Comparison of ENCODE assay signal across 25 cellular contexts in the genomic region with DNA sequence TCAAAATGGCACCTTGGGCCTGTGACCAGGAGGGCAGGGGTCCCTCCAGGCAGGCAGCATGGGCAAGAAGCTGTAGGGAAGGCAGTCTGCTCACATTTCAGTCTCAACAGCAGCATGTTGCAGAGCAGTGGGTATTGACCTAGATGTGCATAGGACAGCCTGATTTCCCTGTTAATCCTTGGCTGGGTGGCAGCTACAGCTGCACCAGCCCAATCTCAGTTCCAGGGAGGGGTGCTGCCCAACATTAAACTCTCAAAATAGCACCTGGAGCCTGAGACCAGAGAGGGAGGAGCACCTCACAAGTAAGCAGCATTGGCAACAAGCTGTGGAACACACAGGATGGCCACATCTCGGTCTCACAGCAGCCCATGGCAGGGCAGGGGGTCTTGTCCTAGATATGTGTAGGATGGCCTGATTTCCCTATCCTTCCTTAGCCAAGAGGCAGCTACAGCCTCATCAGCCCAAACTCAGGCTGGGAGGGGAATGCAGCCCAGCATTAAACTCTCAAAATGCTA. TPM values are rescaled to one million over a fixed set of nuclear protein-coding genes. Genes with fewer than 3 reads are reported as not detected.
DNase-seq lines count a peak whose midpoint lies in the region; ATAC-seq, FAIRE-seq and TF ChIP-seq lines count a peak whose summit lies in the region.
"Had no signal": no experiment of that assay in that cellular context is flagged by ENCODE, and none has a peak within 500 bp of the region (broad histone marks: within the 10 kb centered on the region; RNA-seq: fewer than 3 reads in every experiment).

No MANE protein-coding gene starts in this region.

- H2AFZ ChIP-seq in K562 (ENCODE audit: low read depth, low read length), result no peak overlapping the region

- TF ChIP-seq RAD21 in K562 (CRISPR knock-in tag; conservative IDR thresholded peaks at IDR 0.05 in 1 of 2, IDR thresholded peaks at IDR 0.05 in 1 of 2), result no peak

- H3K4me2 ChIP-seq in K562 (ENCODE audit: insufficient read depth, low read length), result no peak overlapping the region
- H3K4me2 ChIP-seq: A549 had no signal

- H4K20me1 ChIP-seq in K562 (replicated peaks; ENCODE audit: control insufficient read depth, insufficient read depth, low read length), result no peaks in the 10 kb centered on the region

- no peak overlapping the region for H3K9ac ChIP-seq in K562 (ENCODE audit: insufficient read depth in 1 of 2, low read depth in 2 of 2, low read length in 2 of 2)
- H3K9ac ChIP-seq in kidney (ENCODE audit: low read length in 2 of 2), result no peak overlapping the region
- peak overlapping the region in 1 of 5 donors; percentile 36 for H3K9ac ChIP-seq in subcutaneous abdominal adipose tissue (ENCODE audit: low read length in 5 of 5)

- 100% methylated on average over 1 of the region's 1 CpG for WGBS in K562 (ENCODE audit: insufficient coverage, low coverage, missing lambda C conversion rate)

- peaks cover 28% of the 10 kb centered on the region for H3K9me3 Mint-ChIP-seq in activated naive CD8-positive, alpha-beta T cell (ENCODE audit: low read depth)
- peaks cover 52% of the 10 kb centered on the region for H3K9me3 Mint-ChIP-seq in activated naive CD8-positive, alpha-beta T cell treated with anti-CD3 and anti-CD28 coated beads, Interleukin-2, amount 50 U/mL, for 24 hours
- peaks cover 36% of the 10 kb centered on the region for H3K9me3 Mint-ChIP-seq in activated CD8-positive, alpha-beta memory T cell treated with anti-CD3 and anti-CD28 coated beads, Interleukin-2, amount 10 ng/mL, durations not matched to agents 7 days and 5 days (ENCODE audit: low read depth)

- TF ChIP-seq EP300 in K562 (IDR thresholded peaks at IDR 0.05; ENCODE audit: low read length), result no peak

- intact Hi-C loops in K562 (cut with micrococcal nuclease), result no loop called here
- intact Hi-C loops in kidney (cut with DNase I), result no loop called here

- H3K36me3 ChIP-seq in K562 (ENCODE audit: control insufficient read depth, insufficient read depth, low read length) (peaks cover 5% of the 10 kb centered on the region; the same call in 2 of the 3 replicates), kidney (ENCODE audit: control insufficient read depth in 1 of 2, insufficient read depth in 2 of 2, low read length in 2 of 2) (no peaks in the 10 kb centered on the region), subcutaneous abdominal adipose tissue (ENCODE audit: control insufficient read depth in 5 of 5, insufficient read depth in 5 of 5, low read length in 5 of 5) (peaks cover 0 to 4% (median 2%) of the 10 kb centered on the region in 5 donors)
- H3K36me3 ChIP-seq: uterus had no signal

- no peak overlapping the region for H3K4me3 Mint-ChIP-seq in activated naive CD8-positive, alpha-beta T cell
- H3K4me3 Mint-ChIP-seq in activated naive CD8-positive, alpha-beta T cell treated with anti-CD3 and anti-CD28 coated beads, Interleukin-2, amount 50 U/mL, for 24 hours, result no peak overlapping the region
- no peak overlapping the region for H3K4me3 Mint-ChIP-seq in activated CD8-positive, alpha-beta memory T cell treated with anti-CD3 and anti-CD28 coated beads, Interleukin-2, amount 10 ng/mL, durations not matched to agents 7 days and 5 days
- H3K4me3 Mint-ChIP-seq: activated CD4-positive, alpha-beta memory T cell treated with anti-CD3 and anti-CD28 coated beads, Interleukin-2, amount 10 ng/mL, durations not matched to agents 7 days and 5 days; activated naive CD8-positive, alpha-beta T cell treated with anti-CD3 and anti-CD28 coated beads, Interleukin-2, amount 10 ng/mL, durations not matched to agents 7 days and 5 days; activated T-cell treated with anti-CD3 and anti-CD28 coated beads, Interleukin-2, amount 50 U/mL, for 4 hours; brain; nephron had no signal

- H3K4me1 ChIP-seq in K562 (replicated peaks in 1 of 2; ENCODE audit: control insufficient read depth in 2 of 2, insufficient read depth in 2 of 2, low read length in 2 of 2) (peaks cover 8 to 27% of the 10 kb centered on the region in 2 experiments), kidney (ENCODE audit: control insufficient read depth in 1 of 2, insufficient read depth in 1 of 2, low read depth in 1 of 2, low read length in 2 of 2) (peaks cover 24 to 47% of the 10 kb centered on the region in 2 donors), subcutaneous abdominal adipose tissue (ENCODE audit: control insufficient read depth in 5 of 5, insufficient read depth in 5 of 5, low read length in 5 of 5) (peaks cover 11 to 61% (median 51%) of the 10 kb centered on the region in 5 donors)
- H3K4me1 ChIP-seq: uterus had no signal

- peak overlapping the region; percentile 22 for H3K27ac Mint-ChIP-seq in activated naive CD8-positive, alpha-beta T cell
- no peak overlapping the region for H3K27ac Mint-ChIP-seq in activated naive CD8-positive, alpha-beta T cell treated with anti-CD3 and anti-CD28 coated beads, Interleukin-2, amount 50 U/mL, for 24 hours
- H3K27ac Mint-ChIP-seq in activated CD8-positive, alpha-beta memory T cell treated with anti-CD3 and anti-CD28 coated beads, Interleukin-2, amount 10 ng/mL, durations not matched to agents 7 days and 5 days, result no peak overlapping the region

- no peak overlapping the region for H3K27ac ChIP-seq in K562 (ENCODE audit: extremely low read depth, low read depth, low read length)
- H3K27ac ChIP-seq in kidney (ENCODE audit: low read depth in 2 of 2, low read length in 2 of 2), result peak overlapping the region; percentile 22 to 87
- peak overlapping the region; percentile 87 for H3K27ac ChIP-seq in subcutaneous abdominal adipose tissue (ENCODE audit: low read depth, low read length)
- H3K27ac ChIP-seq: A549, SK-N-MC had no signal

- H3K4me3 ChIP-seq in K562, result no peak overlapping the region
- H3K4me3 ChIP-seq in kidney (ENCODE audit: low read length in 2 of 2), result no peak overlapping the region
- peak overlapping the region in 3 of 5 donors; percentile 7 to 29 (median 19) for H3K4me3 ChIP-seq in subcutaneous abdominal adipose tissue (ENCODE audit: low read depth in 1 of 5, low read length in 5 of 5)
- H3K4me3 ChIP-seq: A549, coronary artery, SK-N-MC, skin epidermis, stomach, uterus had no signal

- H3K9me3 ChIP-seq in K562 (replicated peaks; ENCODE audit: control insufficient read depth, insufficient read depth, low read depth, low read length) (peaks cover 42% of the 10 kb centered on the region), kidney (ENCODE audit: control insufficient read depth in 1 of 2, low read length in 2 of 2) (peaks cover 0 to 15% of the 10 kb centered on the region in 2 donors), subcutaneous abdominal adipose tissue (ENCODE audit: control insufficient read depth in 5 of 5, low read length in 5 of 5) (peaks cover 2 to 15% (median 6%) of the 10 kb centered on the region in 5 donors)
- H3K9me3 ChIP-seq: uterus had no signal

- no peaks in the 10 kb centered on the region for H3K9me1 ChIP-seq in K562 (ENCODE audit: control insufficient read depth, insufficient read depth, low read length)

- BruUV-seq in K562 (replicated peaks; lab: Mats Ljungman, UMichigan), result no TSS peak

- no peaks in the 10 kb centered on the region for H3K27me3 ChIP-seq in K562 (ENCODE audit: control insufficient read depth in 2 of 2, insufficient read depth in 2 of 2, low read length in 2 of 2)
- H3K27me3 ChIP-seq in subcutaneous abdominal adipose tissue (ENCODE audit: control insufficient read depth in 5 of 5, insufficient read depth in 4 of 5, low read length in 5 of 5), result no peaks in the 10 kb centered on the region
- H3K27me3 ChIP-seq: stomach, uterus had no signal

- no peak for TF ChIP-seq CTCF in K562 (IDR thresholded peaks at IDR 0.05 in 2 of 3, conservative IDR thresholded peaks at IDR 0.05 in 1 of 3; ENCODE audit: insufficient read depth in 2 of 3, low read depth in 1 of 3, low read length in 3 of 3)
- TF ChIP-seq CTCF in kidney (IDR thresholded peaks at IDR 0.05; ENCODE audit: borderline replicate concordance, extremely low read depth, insufficient read depth), result no peak

- no peaks in the 10 kb centered on the region for H3K79me2 ChIP-seq in K562 (ENCODE audit: control insufficient read depth, insufficient read depth, low read length)

- no peaks in the 10 kb centered on the region for H3K27me3 Mint-ChIP-seq in activated naive CD8-positive, alpha-beta T cell
- no peaks in the 10 kb centered on the region for H3K27me3 Mint-ChIP-seq in activated naive CD8-positive, alpha-beta T cell treated with anti-CD3 and anti-CD28 coated beads, Interleukin-2, amount 50 U/mL, for 24 hours
- H3K27me3 Mint-ChIP-seq in activated CD8-positive, alpha-beta memory T cell treated with anti-CD3 and anti-CD28 coated beads, Interleukin-2, amount 10 ng/mL, durations not matched to agents 7 days and 5 days, result no peaks in the 10 kb centered on the region
- H3K27me3 Mint-ChIP-seq: activated CD4-positive, alpha-beta memory T cell treated with anti-CD3 and anti-CD28 coated beads, Interleukin-2, amount 10 ng/mL, durations not matched to agents 7 days and 5 days; activated naive CD8-positive, alpha-beta T cell treated with anti-CD3 and anti-CD28 coated beads, Interleukin-2, amount 10 ng/mL, durations not matched to agents 7 days and 5 days; brain had no signal

- peaks cover 75% of the 10 kb centered on the region for H3K4me1 Mint-ChIP-seq in activated naive CD8-positive, alpha-beta T cell (ENCODE audit: low read depth)
- H3K4me1 Mint-ChIP-seq in activated naive CD8-positive, alpha-beta T cell treated with anti-CD3 and anti-CD28 coated beads, Interleukin-2, amount 50 U/mL, for 24 hours, result peaks cover 59% of the 10 kb centered on the region
- peaks cover 43% of the 10 kb centered on the region for H3K4me1 Mint-ChIP-seq in activated CD8-positive, alpha-beta memory T cell treated with anti-CD3 and anti-CD28 coated beads, Interleukin-2, amount 10 ng/mL, durations not matched to agents 7 days and 5 days

- DNase-seq in activated naive CD8-positive, alpha-beta T cell treated with anti-CD3 and anti-CD28 coated beads, Interleukin-2, amount 50 U/mL, for 24 hours, result no peak
- DNase-seq in K562 (ENCODE audit: extremely low read depth in 1 of 4, low spot score in 3 of 4), result peak in 1 of 4 experiments; percentile 2
- DNase-seq in kidney, result no peak
- no peak for DNase-seq in T-helper 1 cell
- DNase-seq in DMS53 (lab: John Stamatoyannopoulos, UW), result no peak
- DNase-seq in activated CD8-positive, alpha-beta memory T cell treated with anti-CD3 and anti-CD28 coated beads, Interleukin-2, amount 10 ng/mL, durations not matched to agents 7 days and 5 days, result no peak
- DNase-seq: activated CD4-positive, alpha-beta memory T cell treated with anti-CD3 and anti-CD28 coated beads, Interleukin-2, amount 10 ng/mL, durations not matched to agents 7 days and 5 days; activated CD4-positive, CD25-positive, alpha-beta regulatory T cell; activated naive CD8-positive, alpha-beta T cell treated with anti-CD3 and anti-CD28 coated beads, Interleukin-2, amount 10 ng/mL, durations not matched to agents 7 days and 5 days; activated T-cell treated with anti-CD3 and anti-CD28 coated beads, Interleukin-2, amount 50 U/mL, for 4 hours; mesendoderm; NCI-H1417 treated with DMSO at 0.1 percent for 48 hours; NCI-H2107; NCI-H510A; stomach; uterus had no signal

- no peak for TF ChIP-seq POLR2A in K562 (conservative IDR thresholded peaks at IDR 0.05)

- no peak for ATAC-seq in activated naive CD8-positive, alpha-beta T cell treated with anti-CD3 and anti-CD28 coated beads, Interleukin-2, amount 50 U/mL, for 24 hours
- no peak for ATAC-seq in K562
- no peak for ATAC-seq in activated CD8-positive, alpha-beta memory T cell treated with anti-CD3 and anti-CD28 coated beads, Interleukin-2, amount 10 ng/mL, durations not matched to agents 7 days and 5 days
- ATAC-seq: A549; activated T-cell treated with anti-CD3 and anti-CD28 coated beads, Interleukin-2, amount 50 U/mL, for 4 hours had no signal

- no peak for FAIRE-seq in K562 (lab: Jason Lieb, UNC)
- no peak for FAIRE-seq in kidney (lab: Jason Lieb, UNC)
- FAIRE-seq: A549, D721Med had no signal

- H3K36me3 Mint-ChIP-seq in activated naive CD8-positive, alpha-beta T cell, result peaks cover 60% of the 10 kb centered on the region
- peaks cover 83% of the 10 kb centered on the region for H3K36me3 Mint-ChIP-seq in activated naive CD8-positive, alpha-beta T cell treated with anti-CD3 and anti-CD28 coated beads, Interleukin-2, amount 50 U/mL, for 24 hours (ENCODE audit: low read depth)
- peaks cover 95% of the 10 kb centered on the region for H3K36me3 Mint-ChIP-seq in activated CD8-positive, alpha-beta memory T cell treated with anti-CD3 and anti-CD28 coated beads, Interleukin-2, amount 10 ng/mL, durations not matched to agents 7 days and 5 days

- POLR2A ChIA-PET in K562 (lab: Yijun Ruan, JAX), result interaction anchor here (0.7 to 1.8 kb wide), 3 partner anchors 10 to 211 kb away, joined by 3 to 9 read pairs (median 4); partner anchors contain the start of gene TMEM140

- in situ Hi-C loops in K562 (cut with MboI), result no loop called here

- CTCF ChIA-PET in K562 (lab: Yijun Ruan, JAX; ENCODE audit: low intra/inter-chr PET ratio), result no interaction called here
- CTCF ChIA-PET in activated CD8-positive, alpha-beta memory T cell treated with anti-CD3 and anti-CD28 coated beads, Interleukin-2, amount 10 ng/mL, durations not matched to agents 7 days and 5 days (lab: Charles Lee), result interaction anchor here (1.8 to 6.4 kb wide), 3 partner anchors 9 to 12 kb away, joined by 4 to 32 read pairs (median 16); partner anchors contain the start of genes CYREN and TMEM140

RNA-seq across cellular contexts. Expression of gene TMEM140, which starts 10.3 kb away (rescaled TPM):
- total RNA-seq in K562 (2011; cell fraction: chromatin; rRNA removed; ENCODE audit: low replicate concordance), result 0.37 and 0.60 TPM in 2 replicates
- 0.17 and 0.39 TPM in 2 replicates for total RNA-seq in K562 (2011; cell fraction: nucleolus; rRNA removed)
- not detected in 2 replicates for total RNA-seq in K562 (2011; cell fraction: nucleoplasm; rRNA removed)
- total RNA-seq in K562 (2014; rRNA removed) (0.23 and 0.24 TPM in 2 replicates), K562 (2014; rRNA removed; fragmentation: Illumina TruSeq; extraction: Trizol) (0.15 and 0.22 TPM in 2 replicates), K562 (2015; rRNA removed; fragmentation: Illumina TruSeq; extraction: Trizol) (0.19 and 0.36 TPM in 2 replicates), K562 (2021) (0.29 and 0.33 TPM in 2 replicates), kidney (31.3 TPM)
- polyA plus RNA-seq in K562 (2011; rRNA removed) (0.03 TPM in 1 of 2 replicates, not detected in the other), K562 (2014; fragmentation: Illumina TruSeq; extraction: Trizol) (0.15 and 0.19 TPM in 2 replicates), K562 (2014; fragmentation: Nextera tagmentation; extraction: Ambion mirVana) (under 1 TPM; 0.35 to 0.82 TPM), K562 (2014; rRNA removed) (0.11 TPM in 1 of 2 replicates, not detected in the other), kidney (ENCODE audit: insufficient read depth, low read depth, low replicate concordance) (28.2 TPM)
- polyA plus RNA-seq in K562 (2011; cell fraction: cytosol; rRNA removed), result 0.04 TPM in 1 of 2 replicates, not detected in the other
- not detected in 2 replicates for polyA plus RNA-seq in K562 (2011; cell fraction: nucleus; rRNA removed)
- polyA plus RNA-seq in K562 (2012), result 12.5 and 24.1 TPM in 2 replicates
- polyA minus RNA-seq in K562 (2011; rRNA and poly(A)+ RNA removed), result 0.35 TPM in 1 of 2 replicates, not detected in the other
- not detected in 2 replicates for polyA minus RNA-seq in K562 (2011; cell fraction: cytosol; rRNA and poly(A)+ RNA removed)
- polyA minus RNA-seq in K562 (2011; cell fraction: nucleus; rRNA and poly(A)+ RNA removed), result 0.40 TPM in 1 of 2 replicates, not detected in the other
- 10 to 100 TPM; 19.9 to 27.5 TPM for total RNA-seq in activated CD8-positive, alpha-beta memory T cell treated with anti-CD3 and anti-CD28 coated beads, Interleukin-2, amount 10 ng/mL, durations not matched to agents 7 days and 5 days

RNA-seq across cellular contexts. Expression of gene CYREN, which starts 12.3 kb away (rescaled TPM):
- total RNA-seq in K562 (2011; cell fraction: chromatin; rRNA removed; ENCODE audit: low replicate concordance), result 74.7 and 156 TPM in 2 replicates
- 93.6 and 122 TPM in 2 replicates for total RNA-seq in K562 (2011; cell fraction: nucleolus; rRNA removed)
- total RNA-seq in K562 (2011; cell fraction: nucleoplasm; rRNA removed), result 99.6 and 104 TPM in 2 replicates
- total RNA-seq in K562 (2014; rRNA removed) (108 and 116 TPM in 2 replicates), K562 (2014; rRNA removed; fragmentation: Illumina TruSeq; extraction: Trizol) (73.8 and 79.8 TPM in 2 replicates), K562 (2015; rRNA removed; fragmentation: Illumina TruSeq; extraction: Trizol) (94.7 and 97.3 TPM in 2 replicates), K562 (2021) (93.9 and 102 TPM in 2 replicates), kidney (89.3 TPM)
- polyA plus RNA-seq in K562 (2011; rRNA removed) (70.3 and 76.7 TPM in 2 replicates), K562 (2014; fragmentation: Illumina TruSeq; extraction: Trizol) (88.8 and 93.4 TPM in 2 replicates), K562 (2014; fragmentation: Nextera tagmentation; extraction: Ambion mirVana) (10 to 100 TPM; 13.9 to 25.5 TPM), K562 (2014; rRNA removed) (87.2 and 91.9 TPM in 2 replicates), kidney (ENCODE audit: insufficient read depth, low read depth, low replicate concordance) (39.4 TPM)
- 64.8 and 71.7 TPM in 2 replicates for polyA plus RNA-seq in K562 (2011; cell fraction: cytosol; rRNA removed)
- polyA plus RNA-seq in K562 (2011; cell fraction: nucleus; rRNA removed), result 63.9 and 68.6 TPM in 2 replicates
- polyA plus RNA-seq in K562 (2012), result 76.0 and 88.6 TPM in 2 replicates
- polyA minus RNA-seq in K562 (2011; rRNA and poly(A)+ RNA removed), result 91.4 and 96.8 TPM in 2 replicates
- polyA minus RNA-seq in K562 (2011; cell fraction: cytosol; rRNA and poly(A)+ RNA removed), result 41.0 and 42.8 TPM in 2 replicates
- polyA minus RNA-seq in K562 (2011; cell fraction: nucleus; rRNA and poly(A)+ RNA removed), result 68.5 and 107 TPM in 2 replicates
- 10 to 100 TPM; 33.2 to 46.0 TPM for total RNA-seq in activated CD8-positive, alpha-beta memory T cell treated with anti-CD3 and anti-CD28 coated beads, Interleukin-2, amount 10 ng/mL, durations not matched to agents 7 days and 5 days

RNA-seq across cellular contexts. Expression of gene WDR91, which starts 53.1 kb away (rescaled TPM):
- total RNA-seq in K562 (2011; cell fraction: chromatin; rRNA removed; ENCODE audit: low replicate concordance), result 28.4 and 48.4 TPM in 2 replicates
- 26.5 and 27.3 TPM in 2 replicates for total RNA-seq in K562 (2011; cell fraction: nucleolus; rRNA removed)
- 18.5 and 26.3 TPM in 2 replicates for total RNA-seq in K562 (2011; cell fraction: nucleoplasm; rRNA removed)
- total RNA-seq in K562 (2014; rRNA removed) (10.1 and 12.0 TPM in 2 replicates), K562 (2014; rRNA removed; fragmentation: Illumina TruSeq; extraction: Trizol) (4.9 and 5.8 TPM in 2 replicates), K562 (2015; rRNA removed; fragmentation: Illumina TruSeq; extraction: Trizol) (9.2 and 10.7 TPM in 2 replicates), K562 (2021) (12.1 and 18.2 TPM in 2 replicates), kidney (73.9 TPM)
- polyA plus RNA-seq in K562 (2011; rRNA removed) (12.9 and 15.0 TPM in 2 replicates), K562 (2014; fragmentation: Illumina TruSeq; extraction: Trizol) (7.7 and 9.8 TPM in 2 replicates), K562 (2014; fragmentation: Nextera tagmentation; extraction: Ambion mirVana) (1 to 10 TPM; 1.9 to 2.1 TPM), K562 (2014; rRNA removed) (11.9 and 17.4 TPM in 2 replicates), kidney (ENCODE audit: insufficient read depth, low read depth, low replicate concordance) (27.8 TPM)
- 18.4 and 21.1 TPM in 2 replicates for polyA plus RNA-seq in K562 (2011; cell fraction: cytosol; rRNA removed)
- polyA plus RNA-seq in K562 (2011; cell fraction: nucleus; rRNA removed), result 69.8 and 70.6 TPM in 2 replicates
- polyA plus RNA-seq in K562 (2012), result 8.7 and 11.6 TPM in 2 replicates
- 8.4 and 9.3 TPM in 2 replicates for polyA minus RNA-seq in K562 (2011; rRNA and poly(A)+ RNA removed)
- 8.6 and 9.1 TPM in 2 replicates for polyA minus RNA-seq in K562 (2011; cell fraction: cytosol; rRNA and poly(A)+ RNA removed)
- polyA minus RNA-seq in K562 (2011; cell fraction: nucleus; rRNA and poly(A)+ RNA removed), result 15.2 and 24.0 TPM in 2 replicates
- 10 to 100 TPM in 1 of 2 experiments, 1 to 10 TPM in 1; 9.3 to 25.9 TPM for total RNA-seq in activated CD8-positive, alpha-beta memory T cell treated with anti-CD3 and anti-CD28 coated beads, Interleukin-2, amount 10 ng/mL, durations not matched to agents 7 days and 5 days

Comparison
In these comparisons a context has a peak if more than half of its experiments do, and no peak if none do; other contexts are left out.
1. H3K4me3 ChIP-seq: peak in subcutaneous abdominal adipose tissue (3 of 5); none in K562 (single experiment) and kidney (0 of 2).
2. RNA of gene TMEM140, which starts 10.3 kb away (total RNA-seq): 31.3 TPM in kidney (single experiment) and 19.9 to 27.5 TPM in activated CD8-positive, alpha-beta memory T cell treated with anti-CD3 and anti-CD28 coated beads, Interleukin-2, amount 10 ng/mL, durations not matched to agents 7 days and 5 days; 0.15 to 0.60 TPM in K562; every median in the first group is over 10 times any median in the second.